1 cellular context compared by ENCODE assay signal in the genomic region with DNA sequence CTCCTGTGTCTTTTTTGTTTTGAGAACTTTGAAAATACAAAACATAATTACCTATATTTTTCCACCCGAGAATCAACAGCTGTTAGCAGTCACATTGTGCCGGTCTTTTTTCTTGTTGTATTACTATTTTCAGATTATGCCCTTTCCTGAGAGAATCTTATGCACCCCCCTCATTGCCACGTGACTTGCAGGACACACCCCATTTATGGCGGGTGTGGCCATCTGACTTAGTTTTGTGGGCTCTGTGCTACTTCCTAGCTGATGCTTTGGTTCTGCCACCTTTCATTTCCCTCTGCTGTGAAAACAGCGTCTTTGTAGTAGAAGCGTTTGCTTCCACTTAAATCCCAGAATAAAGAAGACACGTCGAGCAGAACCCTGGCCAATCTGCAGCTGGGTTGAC.
A peak's percentile ranks its signal among the peaks of the same experiment; 100 is the strongest.
TF ChIP-seq lines count a peak whose summit lies in the region.

No MANE protein-coding gene starts in this region.

TF ChIP-seq in K562, 482 proteins besides CTCF, POLR2A, EP300 and RAD21 (continued from another document and continues in another):
- TF ChIP-seq, protein P1, sequence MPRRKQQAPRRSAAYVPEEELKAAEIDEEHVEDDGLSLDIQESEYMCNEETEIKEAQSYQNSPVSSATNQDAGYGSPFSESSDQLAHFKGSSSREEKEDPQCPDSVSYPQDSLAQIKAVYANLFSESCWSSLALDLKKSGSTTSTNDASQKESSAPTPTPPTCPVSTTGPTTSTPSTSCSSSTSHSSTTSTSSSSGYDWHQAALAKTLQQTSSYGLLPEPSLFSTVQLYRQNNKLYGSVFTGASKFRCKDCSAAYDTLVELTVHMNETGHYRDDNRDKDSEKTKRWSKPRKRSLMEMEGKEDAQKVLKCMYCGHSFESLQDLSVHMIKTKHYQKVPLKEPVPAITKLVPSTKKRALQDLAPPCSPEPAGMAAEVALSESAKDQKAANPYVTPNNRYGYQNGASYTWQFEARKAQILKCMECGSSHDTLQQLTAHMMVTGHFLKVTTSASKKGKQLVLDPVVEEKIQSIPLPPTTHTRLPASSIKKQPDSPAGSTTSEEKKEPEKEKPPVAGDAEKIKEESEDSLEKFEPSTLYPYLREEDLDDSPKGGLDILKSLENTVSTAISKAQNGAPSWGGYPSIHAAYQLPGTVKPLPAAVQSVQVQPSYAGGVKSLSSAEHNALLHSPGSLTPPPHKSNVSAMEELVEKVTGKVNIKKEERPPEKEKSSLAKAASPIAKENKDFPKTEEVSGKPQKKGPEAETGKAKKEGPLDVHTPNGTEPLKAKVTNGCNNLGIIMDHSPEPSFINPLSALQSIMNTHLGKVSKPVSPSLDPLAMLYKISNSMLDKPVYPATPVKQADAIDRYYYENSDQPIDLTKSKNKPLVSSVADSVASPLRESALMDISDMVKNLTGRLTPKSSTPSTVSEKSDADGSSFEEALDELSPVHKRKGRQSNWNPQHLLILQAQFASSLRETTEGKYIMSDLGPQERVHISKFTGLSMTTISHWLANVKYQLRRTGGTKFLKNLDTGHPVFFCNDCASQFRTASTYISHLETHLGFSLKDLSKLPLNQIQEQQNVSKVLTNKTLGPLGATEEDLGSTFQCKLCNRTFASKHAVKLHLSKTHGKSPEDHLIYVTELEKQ (CRISPR knock-in tag; IDR thresholded peaks at IDR 0.05), result no peak
- TF ChIP-seq NUFIP1 (IDR thresholded peaks at IDR 0.05; ENCODE audit: partially characterized antibody) (no peak), PTRF (tag; IDR thresholded peaks at IDR 0.05) (no peak), EP400 (IDR thresholded peaks at IDR 0.05) (no peak), TBP (optimal IDR thresholded peaks at IDR 0.05; ENCODE audit: low read depth, low read length) (no peak), E2F3 (CRISPR knock-in tag; IDR thresholded peaks at IDR 0.05) (no peak), ETV1 (tag; conservative IDR thresholded peaks at IDR 0.05; ENCODE audit: low read depth) (no peak), ZFPM2 (CRISPR knock-in tag; IDR thresholded peaks at IDR 0.05) (no peak), ZNF830 (CRISPR knock-in tag; IDR thresholded peaks at IDR 0.05) (no peak), GABPA (tag; conservative IDR thresholded peaks at IDR 0.05; ENCODE audit: low read depth) (no peak), CBX8 (IDR thresholded peaks at IDR 0.05; ENCODE audit: borderline replicate concordance, extremely low read depth, low read depth, low read length, poor library complexity, severe bottlenecking) (no peak), POLR2H (tag; IDR thresholded peaks at IDR 0.05; ENCODE audit: low read depth) (no peak), GATA2 (CRISPR knock-in tag; IDR thresholded peaks at IDR 0.05) (no peak), ZNF408 (CRISPR knock-in tag; IDR thresholded peaks at IDR 0.05; ENCODE audit: low read depth) (no peak), POLR3A (IDR thresholded peaks at IDR 0.05; ENCODE audit: borderline replicate concordance, extremely low read depth, insufficient read depth, insufficient read length) (no peak), CAMTA2 (CRISPR knock-in tag; conservative IDR thresholded peaks at IDR 0.05) (no peak), CEBPB (tag; IDR thresholded peaks at IDR 0.05) (no peak), CXXC5 (CRISPR knock-in tag; IDR thresholded peaks at IDR 0.05) (no peak), NR1H2 (CRISPR knock-in tag; IDR thresholded peaks at IDR 0.05) (no peak), ZNF175 (CRISPR knock-in tag; IDR thresholded peaks at IDR 0.05; ENCODE audit: low read depth) (no peak), NCOA1 (IDR thresholded peaks at IDR 0.05; ENCODE audit: low read depth) (no peak), RAD51 (IDR thresholded peaks at IDR 0.05; ENCODE audit: borderline replicate concordance, low read depth) (peak; percentile 89), KLF6 (CRISPR knock-in tag; IDR thresholded peaks at IDR 0.05; ENCODE audit: borderline replicate concordance) (no peak), HMG20B (CRISPR knock-in tag; IDR thresholded peaks at IDR 0.05) (no peak), XRCC4 (IDR thresholded peaks at IDR 0.05; ENCODE audit: extremely low read depth, insufficient read depth, insufficient read length) (no peak), NONO (IDR thresholded peaks at IDR 0.05; ENCODE audit: low read depth in 2 of 2, low read length in 1 of 2) (no peak), TOE1 (IDR thresholded peaks at IDR 0.05; ENCODE audit: borderline replicate concordance) (peak; percentile 66; the same call in 1 of the 2 replicates), TOE1 (CRISPR knock-in tag; IDR thresholded peaks at IDR 0.05; ENCODE audit: borderline replicate concordance, low read depth) (no peak), KLF16 (IDR thresholded peaks at IDR 0.05) (no peak), TEAD4 (IDR thresholded peaks at IDR 0.05; ENCODE audit: low read length) (no peak), TEAD4 (CRISPR knock-in tag; IDR thresholded peaks at IDR 0.05; ENCODE audit: borderline replicate concordance) (no peak)
- TF ChIP-seq, protein P2, sequence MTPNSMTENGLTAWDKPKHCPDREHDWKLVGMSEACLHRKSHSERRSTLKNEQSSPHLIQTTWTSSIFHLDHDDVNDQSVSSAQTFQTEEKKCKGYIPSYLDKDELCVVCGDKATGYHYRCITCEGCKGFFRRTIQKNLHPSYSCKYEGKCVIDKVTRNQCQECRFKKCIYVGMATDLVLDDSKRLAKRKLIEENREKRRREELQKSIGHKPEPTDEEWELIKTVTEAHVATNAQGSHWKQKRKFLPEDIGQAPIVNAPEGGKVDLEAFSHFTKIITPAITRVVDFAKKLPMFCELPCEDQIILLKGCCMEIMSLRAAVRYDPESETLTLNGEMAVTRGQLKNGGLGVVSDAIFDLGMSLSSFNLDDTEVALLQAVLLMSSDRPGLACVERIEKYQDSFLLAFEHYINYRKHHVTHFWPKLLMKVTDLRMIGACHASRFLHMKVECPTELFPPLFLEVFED (CRISPR knock-in tag; conservative IDR thresholded peaks at IDR 0.05), result no peak
- TF ChIP-seq, protein P3, sequence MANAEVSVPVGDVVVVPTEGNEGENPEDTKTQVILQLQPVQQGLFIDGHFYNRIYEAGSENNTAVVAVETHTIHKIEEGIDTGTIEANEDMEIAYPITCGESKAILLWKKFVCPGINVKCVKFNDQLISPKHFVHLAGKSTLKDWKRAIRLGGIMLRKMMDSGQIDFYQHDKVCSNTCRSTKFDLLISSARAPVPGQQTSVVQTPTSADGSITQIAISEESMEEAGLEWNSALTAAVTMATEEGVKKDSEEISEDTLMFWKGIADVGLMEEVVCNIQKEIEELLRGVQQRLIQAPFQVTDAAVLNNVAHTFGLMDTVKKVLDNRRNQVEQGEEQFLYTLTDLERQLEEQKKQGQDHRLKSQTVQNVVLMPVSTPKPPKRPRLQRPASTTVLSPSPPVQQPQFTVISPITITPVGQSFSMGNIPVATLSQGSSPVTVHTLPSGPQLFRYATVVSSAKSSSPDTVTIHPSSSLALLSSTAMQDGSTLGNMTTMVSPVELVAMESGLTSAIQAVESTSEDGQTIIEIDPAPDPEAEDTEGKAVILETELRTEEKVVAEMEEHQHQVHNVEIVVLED (CRISPR knock-in tag; IDR thresholded peaks at IDR 0.05), result no peak
- TF ChIP-seq, protein P4, sequence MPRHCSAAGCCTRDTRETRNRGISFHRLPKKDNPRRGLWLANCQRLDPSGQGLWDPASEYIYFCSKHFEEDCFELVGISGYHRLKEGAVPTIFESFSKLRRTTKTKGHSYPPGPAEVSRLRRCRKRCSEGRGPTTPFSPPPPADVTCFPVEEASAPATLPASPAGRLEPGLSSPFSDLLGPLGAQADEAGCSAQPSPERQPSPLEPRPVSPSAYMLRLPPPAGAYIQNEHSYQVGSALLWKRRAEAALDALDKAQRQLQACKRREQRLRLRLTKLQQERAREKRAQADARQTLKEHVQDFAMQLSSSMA (CRISPR knock-in tag; IDR thresholded peaks at IDR 0.05), result no peak
- TF ChIP-seq, protein P5, sequence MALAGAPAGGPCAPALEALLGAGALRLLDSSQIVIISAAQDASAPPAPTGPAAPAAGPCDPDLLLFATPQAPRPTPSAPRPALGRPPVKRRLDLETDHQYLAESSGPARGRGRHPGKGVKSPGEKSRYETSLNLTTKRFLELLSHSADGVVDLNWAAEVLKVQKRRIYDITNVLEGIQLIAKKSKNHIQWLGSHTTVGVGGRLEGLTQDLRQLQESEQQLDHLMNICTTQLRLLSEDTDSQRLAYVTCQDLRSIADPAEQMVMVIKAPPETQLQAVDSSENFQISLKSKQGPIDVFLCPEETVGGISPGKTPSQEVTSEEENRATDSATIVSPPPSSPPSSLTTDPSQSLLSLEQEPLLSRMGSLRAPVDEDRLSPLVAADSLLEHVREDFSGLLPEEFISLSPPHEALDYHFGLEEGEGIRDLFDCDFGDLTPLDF (CRISPR knock-in tag; IDR thresholded peaks at IDR 0.05), result no peak
- TF ChIP-seq, protein P6, sequence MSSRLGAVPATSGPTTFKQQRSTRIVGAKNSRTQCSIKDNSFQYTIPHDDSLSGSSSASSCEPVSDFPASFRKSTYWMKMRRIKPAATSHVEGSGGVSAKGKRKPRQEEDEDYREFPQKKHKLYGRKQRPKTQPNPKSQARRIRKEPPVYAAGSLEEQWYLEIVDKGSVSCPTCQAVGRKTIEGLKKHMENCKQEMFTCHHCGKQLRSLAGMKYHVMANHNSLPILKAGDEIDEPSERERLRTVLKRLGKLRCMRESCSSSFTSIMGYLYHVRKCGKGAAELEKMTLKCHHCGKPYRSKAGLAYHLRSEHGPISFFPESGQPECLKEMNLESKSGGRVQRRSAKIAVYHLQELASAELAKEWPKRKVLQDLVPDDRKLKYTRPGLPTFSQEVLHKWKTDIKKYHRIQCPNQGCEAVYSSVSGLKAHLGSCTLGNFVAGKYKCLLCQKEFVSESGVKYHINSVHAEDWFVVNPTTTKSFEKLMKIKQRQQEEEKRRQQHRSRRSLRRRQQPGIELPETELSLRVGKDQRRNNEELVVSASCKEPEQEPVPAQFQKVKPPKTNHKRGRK (tag; IDR thresholded peaks at IDR 0.05), result no peak
- TF ChIP-seq, protein P7, sequence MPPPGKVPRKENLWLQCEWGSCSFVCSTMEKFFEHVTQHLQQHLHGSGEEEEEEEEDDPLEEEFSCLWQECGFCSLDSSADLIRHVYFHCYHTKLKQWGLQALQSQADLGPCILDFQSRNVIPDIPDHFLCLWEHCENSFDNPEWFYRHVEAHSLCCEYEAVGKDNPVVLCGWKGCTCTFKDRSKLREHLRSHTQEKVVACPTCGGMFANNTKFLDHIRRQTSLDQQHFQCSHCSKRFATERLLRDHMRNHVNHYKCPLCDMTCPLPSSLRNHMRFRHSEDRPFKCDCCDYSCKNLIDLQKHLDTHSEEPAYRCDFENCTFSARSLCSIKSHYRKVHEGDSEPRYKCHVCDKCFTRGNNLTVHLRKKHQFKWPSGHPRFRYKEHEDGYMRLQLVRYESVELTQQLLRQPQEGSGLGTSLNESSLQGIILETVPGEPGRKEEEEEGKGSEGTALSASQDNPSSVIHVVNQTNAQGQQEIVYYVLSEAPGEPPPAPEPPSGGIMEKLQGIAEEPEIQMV (tag; conservative IDR thresholded peaks at IDR 0.05; ENCODE audit: low read depth), result no peak
- TF ChIP-seq, protein P8, sequence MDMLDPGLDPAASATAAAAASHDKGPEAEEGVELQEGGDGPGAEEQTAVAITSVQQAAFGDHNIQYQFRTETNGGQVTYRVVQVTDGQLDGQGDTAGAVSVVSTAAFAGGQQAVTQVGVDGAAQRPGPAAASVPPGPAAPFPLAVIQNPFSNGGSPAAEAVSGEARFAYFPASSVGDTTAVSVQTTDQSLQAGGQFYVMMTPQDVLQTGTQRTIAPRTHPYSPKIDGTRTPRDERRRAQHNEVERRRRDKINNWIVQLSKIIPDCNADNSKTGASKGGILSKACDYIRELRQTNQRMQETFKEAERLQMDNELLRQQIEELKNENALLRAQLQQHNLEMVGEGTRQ (CRISPR knock-in tag; IDR thresholded peaks at IDR 0.05), result peak; percentile 89
- TF ChIP-seq, protein P9, sequence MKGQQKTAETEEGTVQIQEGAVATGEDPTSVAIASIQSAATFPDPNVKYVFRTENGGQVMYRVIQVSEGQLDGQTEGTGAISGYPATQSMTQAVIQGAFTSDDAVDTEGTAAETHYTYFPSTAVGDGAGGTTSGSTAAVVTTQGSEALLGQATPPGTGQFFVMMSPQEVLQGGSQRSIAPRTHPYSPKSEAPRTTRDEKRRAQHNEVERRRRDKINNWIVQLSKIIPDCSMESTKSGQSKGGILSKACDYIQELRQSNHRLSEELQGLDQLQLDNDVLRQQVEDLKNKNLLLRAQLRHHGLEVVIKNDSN (CRISPR knock-in tag; IDR thresholded peaks at IDR 0.05), result peak; percentile 82
- TF ChIP-seq, protein P10, sequence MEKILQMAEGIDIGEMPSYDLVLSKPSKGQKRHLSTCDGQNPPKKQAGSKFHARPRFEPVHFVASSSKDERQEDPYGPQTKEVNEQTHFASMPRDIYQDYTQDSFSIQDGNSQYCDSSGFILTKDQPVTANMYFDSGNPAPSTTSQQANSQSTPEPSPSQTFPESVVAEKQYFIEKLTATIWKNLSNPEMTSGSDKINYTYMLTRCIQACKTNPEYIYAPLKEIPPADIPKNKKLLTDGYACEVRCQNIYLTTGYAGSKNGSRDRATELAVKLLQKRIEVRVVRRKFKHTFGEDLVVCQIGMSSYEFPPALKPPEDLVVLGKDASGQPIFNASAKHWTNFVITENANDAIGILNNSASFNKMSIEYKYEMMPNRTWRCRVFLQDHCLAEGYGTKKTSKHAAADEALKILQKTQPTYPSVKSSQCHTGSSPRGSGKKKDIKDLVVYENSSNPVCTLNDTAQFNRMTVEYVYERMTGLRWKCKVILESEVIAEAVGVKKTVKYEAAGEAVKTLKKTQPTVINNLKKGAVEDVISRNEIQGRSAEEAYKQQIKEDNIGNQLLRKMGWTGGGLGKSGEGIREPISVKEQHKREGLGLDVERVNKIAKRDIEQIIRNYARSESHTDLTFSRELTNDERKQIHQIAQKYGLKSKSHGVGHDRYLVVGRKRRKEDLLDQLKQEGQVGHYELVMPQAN (IDR thresholded peaks at IDR 0.05; ENCODE audit: borderline replicate concordance), result no peak
- TF ChIP-seq, protein P11, sequence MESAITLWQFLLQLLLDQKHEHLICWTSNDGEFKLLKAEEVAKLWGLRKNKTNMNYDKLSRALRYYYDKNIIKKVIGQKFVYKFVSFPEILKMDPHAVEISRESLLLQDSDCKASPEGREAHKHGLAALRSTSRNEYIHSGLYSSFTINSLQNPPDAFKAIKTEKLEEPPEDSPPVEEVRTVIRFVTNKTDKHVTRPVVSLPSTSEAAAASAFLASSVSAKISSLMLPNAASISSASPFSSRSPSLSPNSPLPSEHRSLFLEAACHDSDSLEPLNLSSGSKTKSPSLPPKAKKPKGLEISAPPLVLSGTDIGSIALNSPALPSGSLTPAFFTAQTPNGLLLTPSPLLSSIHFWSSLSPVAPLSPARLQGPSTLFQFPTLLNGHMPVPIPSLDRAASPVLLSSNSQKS (CRISPR knock-in tag; IDR thresholded peaks at IDR 0.05), result no peak
- TF ChIP-seq, protein P12, sequence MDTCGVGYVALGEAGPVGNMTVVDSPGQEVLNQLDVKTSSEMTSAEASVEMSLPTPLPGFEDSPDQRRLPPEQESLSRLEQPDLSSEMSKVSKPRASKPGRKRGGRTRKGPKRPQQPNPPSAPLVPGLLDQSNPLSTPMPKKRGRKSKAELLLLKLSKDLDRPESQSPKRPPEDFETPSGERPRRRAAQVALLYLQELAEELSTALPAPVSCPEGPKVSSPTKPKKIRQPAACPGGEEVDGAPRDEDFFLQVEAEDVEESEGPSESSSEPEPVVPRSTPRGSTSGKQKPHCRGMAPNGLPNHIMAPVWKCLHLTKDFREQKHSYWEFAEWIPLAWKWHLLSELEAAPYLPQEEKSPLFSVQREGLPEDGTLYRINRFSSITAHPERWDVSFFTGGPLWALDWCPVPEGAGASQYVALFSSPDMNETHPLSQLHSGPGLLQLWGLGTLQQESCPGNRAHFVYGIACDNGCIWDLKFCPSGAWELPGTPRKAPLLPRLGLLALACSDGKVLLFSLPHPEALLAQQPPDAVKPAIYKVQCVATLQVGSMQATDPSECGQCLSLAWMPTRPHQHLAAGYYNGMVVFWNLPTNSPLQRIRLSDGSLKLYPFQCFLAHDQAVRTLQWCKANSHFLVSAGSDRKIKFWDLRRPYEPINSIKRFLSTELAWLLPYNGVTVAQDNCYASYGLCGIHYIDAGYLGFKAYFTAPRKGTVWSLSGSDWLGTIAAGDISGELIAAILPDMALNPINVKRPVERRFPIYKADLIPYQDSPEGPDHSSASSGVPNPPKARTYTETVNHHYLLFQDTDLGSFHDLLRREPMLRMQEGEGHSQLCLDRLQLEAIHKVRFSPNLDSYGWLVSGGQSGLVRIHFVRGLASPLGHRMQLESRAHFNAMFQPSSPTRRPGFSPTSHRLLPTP (IDR thresholded peaks at IDR 0.05; ENCODE audit: borderline replicate concordance, extremely low read depth, insufficient read length), result no peak
